Comparison of ENCODE assay signal across 8 cellular contexts in the genomic region with DNA sequence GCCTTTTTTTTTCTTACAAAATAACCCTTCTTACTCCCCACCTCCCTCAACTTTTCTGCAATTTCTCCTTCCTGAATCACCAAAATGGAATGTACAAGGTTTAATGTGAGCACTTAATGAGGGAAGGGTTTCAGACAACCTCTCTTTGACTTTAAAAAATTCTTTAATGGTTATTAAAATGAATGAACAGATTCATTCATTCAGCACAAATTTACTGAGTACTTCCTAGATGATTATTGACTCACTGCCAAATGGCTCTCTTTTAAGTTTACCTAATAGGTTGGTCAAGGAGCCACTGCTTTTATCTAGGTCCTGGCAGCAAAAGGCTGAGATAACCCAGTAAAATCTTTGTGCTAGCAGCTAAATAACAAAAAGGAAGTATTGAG. TPM values are rescaled to one million over a fixed set of nuclear protein-coding genes. Genes with fewer than 3 reads are reported as not detected.
DNase-seq lines count a peak whose midpoint lies in the region; ATAC-seq and TF ChIP-seq lines count a peak whose summit lies in the region.

No MANE protein-coding gene starts in this region.

- no TSS peak for BruUV-seq in Panc1 (replicated peaks; lab: Mats Ljungman, UMichigan)

- in situ Hi-C loops in Panc1 (cut with HindIII; ENCODE audit: low pct_unique_long_range_greater_than_20kb, low sequenced_read_pairs), result no loop called here

- ATAC-seq in Panc1 (no peak), foreskin keratinocyte (peak; percentile 2), HG02981 (IDR thresholded peaks at IDR 0.05; ENCODE audit: unreplicated experiment) (no peak)

- H3K27ac ChIP-seq in Panc1 (ENCODE audit: low read length) (no peak overlapping the region), foreskin keratinocyte (peak overlapping the region; percentile 6), sigmoid colon (no peak overlapping the region)

- no peak for TF ChIP-seq EP300 in sigmoid colon (IDR thresholded peaks at IDR 0.05)

- DNase-seq in NCI-H1092 treated with DMSO at 0.1 percent for 48 hours (lab: John Stamatoyannopoulos, UW) (peak; percentile 10), NCI-H1092 (lab: John Stamatoyannopoulos, UW) (no peak), Panc1 (ENCODE audit: low read depth, low spot score) (no peak), foreskin keratinocyte (peak; percentile 44 to 62), sigmoid colon (no peak), epidermal melanocyte (ENCODE audit: insufficient read length, low spot score) (no peak)
- no peak for DNase-seq in stimulated activated CD8-positive, alpha-beta memory T cell treated with anti-CD3 and anti-CD28 coated beads, Interleukin-4, amount 100 ng/mL, for 48 hours

- peak overlapping the region; percentile 62 to 68; a peak in 3 of 4 replicates for H3K4me3 ChIP-seq in Panc1 (ENCODE audit: low read depth in 2 of 2, low read length in 2 of 2)
- H3K4me3 ChIP-seq in sigmoid colon, result peak overlapping the region in 3 of 4 donors; percentile 63 to 70 (median 66)

- H3K27me3 ChIP-seq in Panc1 (ENCODE audit: control insufficient read depth, insufficient read depth, low read length) (no peaks in the 10 kb centered on the region), foreskin keratinocyte (no peaks in the 10 kb centered on the region), sigmoid colon (no peaks in the 10 kb centered on the region)

- no peak for TF ChIP-seq CTCF in Panc1 (IDR thresholded peaks at IDR 0.05)
- no peak for TF ChIP-seq CTCF in foreskin keratinocyte (conservative IDR thresholded peaks at IDR 0.05)
- TF ChIP-seq CTCF in sigmoid colon (IDR thresholded peaks at IDR 0.05), result no peak

- POLR2A ChIA-PET in Panc1 (lab: Charles Lee), result no interaction called here

- intact Hi-C loops in Panc1 (cut with micrococcal nuclease; ENCODE audit: unreplicated experiment), result no loop called here
- intact Hi-C loops in sigmoid colon (cut with DNase I), result no loop called here

- CTCF ChIA-PET in Panc1 (lab: Charles Lee), result interaction anchor here (0.6 kb wide), 1 partner anchor 479 kb away, joined by 3 read pairs; no protein-coding TSS in a partner anchor

- peaks cover 5% of the 10 kb centered on the region for H3K4me1 ChIP-seq in Panc1 (ENCODE audit: control insufficient read depth, insufficient read depth, low read length)
- no peaks in the 10 kb centered on the region for H3K4me1 ChIP-seq in foreskin keratinocyte
- H3K4me1 ChIP-seq in sigmoid colon, result peaks cover 0 to 16% (median 14%) of the 10 kb centered on the region in 4 donors

- TF ChIP-seq POLR2A in sigmoid colon (IDR thresholded peaks at IDR 0.05), result no peak

- H3K36me3 ChIP-seq in Panc1 (ENCODE audit: control insufficient read depth, insufficient read depth, low read length), result no peaks in the 10 kb centered on the region; the same call in 1 of the 2 replicates
- peaks cover 0 to 17% (median 0%) of the 10 kb centered on the region in 4 donors for H3K36me3 ChIP-seq in sigmoid colon

- H3K9me3 ChIP-seq in Panc1 (ENCODE audit: control insufficient read depth, insufficient read depth, low read depth, low read length) (no peaks in the 10 kb centered on the region), sigmoid colon (no peaks in the 10 kb centered on the region)

RNA-seq across cellular contexts. Expression of gene AADAT, which starts 0.9 kb away (rescaled TPM):
- 2.8 TPM for total RNA-seq in Panc1 (2021; ENCODE audit: unreplicated experiment)
- polyA plus RNA-seq in Panc1 (2012; ENCODE audit: insufficient read length), result 2.3 TPM
- 7.6 and 8.6 TPM in 2 replicates for total RNA-seq in foreskin keratinocyte
- 5.4 and 5.9 TPM in 2 replicates for polyA plus RNA-seq in foreskin keratinocyte
- 10 to 100 TPM in 2 of 4 donors, 1 to 10 TPM in 2; 4.3 to 12.7 (median 7.6) TPM for total RNA-seq in sigmoid colon
- 1 to 10 TPM in 2 of 3 donors, under 1 TPM in 1; 0.92 to 3.6 (median 2.6) TPM for polyA plus RNA-seq in sigmoid colon

Comparison
In these comparisons a context has a peak if more than half of its experiments do, and no peak if none do; other contexts are left out.
1. DNase-seq: peak in NCI-H1092 treated with DMSO at 0.1 percent for 48 hours (single experiment) and foreskin keratinocyte (2 of 2); none in NCI-H1092 (single experiment), Panc1 (single experiment), sigmoid colon (single experiment), stimulated activated CD8-positive, alpha-beta memory T cell treated with anti-CD3 and anti-CD28 coated beads, Interleukin-4, amount 100 ng/mL, for 48 hours (single experiment) and epidermal melanocyte (single experiment).